19 cellular contexts compared by ENCODE assay signal in the genomic region with DNA sequence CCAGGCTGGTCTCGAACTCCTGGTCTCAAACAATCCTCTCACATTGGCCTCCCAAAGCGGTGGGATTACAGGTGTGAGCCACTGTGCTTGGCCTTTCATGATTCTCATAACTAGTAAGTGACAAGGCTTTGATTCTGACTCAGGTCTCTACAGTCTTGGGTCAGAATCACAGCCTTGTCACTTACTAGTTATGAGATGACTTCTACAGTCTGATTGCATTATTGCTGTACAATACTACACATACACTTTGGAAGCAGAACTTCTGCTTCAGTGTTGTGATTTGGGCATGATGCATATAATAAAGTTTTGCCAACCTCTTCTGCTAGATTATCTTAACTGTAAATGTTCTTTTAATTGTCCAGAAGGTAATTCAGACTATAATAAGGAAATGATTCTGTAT.
A peak's percentile ranks its signal among the peaks of the same experiment; 100 is the strongest.
DNase-seq lines count a peak whose midpoint lies in the region; ATAC-seq lines count a peak whose summit lies in the region.
"Had no signal": no experiment of that assay in that cellular context is flagged by ENCODE, and none has a peak within 500 bp of the region (broad histone marks: within the 10 kb centered on the region; RNA-seq: fewer than 3 reads in every experiment).

No MANE protein-coding gene starts in this region.

- H3K4me3 Mint-ChIP-seq in activated naive CD8-positive, alpha-beta T cell treated with anti-CD3 and anti-CD28 coated beads for 36 hours = no peak overlapping the region
- no peak overlapping the region for H3K4me3 Mint-ChIP-seq in stimulated activated effector memory CD8-positive, alpha-beta T cell treated with anti-CD3 and anti-CD28 coated beads, Interleukin-12 subunit alpha, Interleukin-12 subunit beta, amount 100 ng/mL, for 72 hours
- H3K4me3 Mint-ChIP-seq: activated naive CD8-positive, alpha-beta T cell; brain had no signal

- peaks cover 48% of the 10 kb centered on the region for H3K4me1 Mint-ChIP-seq in activated naive CD8-positive, alpha-beta T cell treated with anti-CD3 and anti-CD28 coated beads for 36 hours
- peaks cover 45% of the 10 kb centered on the region for H3K4me1 Mint-ChIP-seq in stimulated activated effector memory CD8-positive, alpha-beta T cell treated with anti-CD3 and anti-CD28 coated beads, Interleukin-12 subunit alpha, Interleukin-12 subunit beta, amount 100 ng/mL, for 72 hours
- H3K4me1 Mint-ChIP-seq: brain had no signal

- peaks cover 2 to 26% of the 10 kb centered on the region in 2 donors for H3K36me3 Mint-ChIP-seq in activated naive CD4-positive, alpha-beta T cell treated with anti-CD3 and anti-CD28 coated beads, Interleukin-2, amount 50 U/mL, for 72 hours
- H3K36me3 Mint-ChIP-seq in activated naive CD8-positive, alpha-beta T cell treated with anti-CD3 and anti-CD28 coated beads for 36 hours = peaks cover 31% of the 10 kb centered on the region
- H3K36me3 Mint-ChIP-seq in stimulated activated effector memory CD8-positive, alpha-beta T cell treated with anti-CD3 and anti-CD28 coated beads, Interleukin-12 subunit alpha, Interleukin-12 subunit beta, amount 100 ng/mL, for 72 hours = peaks cover 19% of the 10 kb centered on the region

- DNase-seq in activated naive CD4-positive, alpha-beta T cell treated with anti-CD3 and anti-CD28 coated beads, Interleukin-2, amount 50 U/mL, for 72 hours (ENCODE audit: low spot score in 2 of 2) = peak in 1 of 2 donors; percentile 11
- no peak for DNase-seq in activated naive CD4-positive, alpha-beta T cell (lab: John Stamatoyannopoulos, UW)
- DNase-seq in activated naive CD8-positive, alpha-beta T cell treated with anti-CD3 and anti-CD28 coated beads for 36 hours = no peak
- DNase-seq in stimulated activated effector memory CD8-positive, alpha-beta T cell treated with anti-CD3 and anti-CD28 coated beads, Interleukin-12 subunit alpha, Interleukin-12 subunit beta, amount 100 ng/mL, for 72 hours (ENCODE audit: low spot score in 2 of 2) = no peak
- no peak for DNase-seq in activated effector memory CD4-positive, alpha-beta T cell treated with anti-CD3 and anti-CD28 coated beads, Interleukin-2, amount 50 U/mL, for 16 hours
- no peak for DNase-seq in NCI-H2107 treated with DMSO at 0.1 percent for 48 hours (lab: John Stamatoyannopoulos, UW; ENCODE audit: unreplicated experiment)
- DNase-seq: activated CD8-positive, alpha-beta memory T cell treated with anti-CD3 and anti-CD28 coated beads, Interleukin-2, amount 50 U/mL, for 4 hours; CD4-positive, alpha-beta memory T cell; cortex of kidney; head of caudate nucleus; IMR-90; left ventricle myocardium superior; NCI-H1694 treated with DMSO at 0.1 percent for 48 hours; NCI-H226; SHP77 treated with DMSO at 0.1 percent for 48 hours had no signal

- no peaks in the 10 kb centered on the region for H3K27me3 Mint-ChIP-seq in activated naive CD8-positive, alpha-beta T cell treated with anti-CD3 and anti-CD28 coated beads for 36 hours
- H3K27me3 Mint-ChIP-seq: activated naive CD8-positive, alpha-beta T cell; brain; CD4-positive, alpha-beta memory T cell had no signal

- H3K9me3 Mint-ChIP-seq in activated naive CD4-positive, alpha-beta T cell treated with anti-CD3 and anti-CD28 coated beads, Interleukin-2, amount 50 U/mL, for 72 hours = peaks cover 0 to 8% of the 10 kb centered on the region in 2 donors
- peaks cover 8% of the 10 kb centered on the region for H3K9me3 Mint-ChIP-seq in activated naive CD8-positive, alpha-beta T cell treated with anti-CD3 and anti-CD28 coated beads for 36 hours
- no peaks in the 10 kb centered on the region for H3K9me3 Mint-ChIP-seq in stimulated activated effector memory CD8-positive, alpha-beta T cell treated with anti-CD3 and anti-CD28 coated beads, Interleukin-12 subunit alpha, Interleukin-12 subunit beta, amount 100 ng/mL, for 72 hours
- H3K9me3 Mint-ChIP-seq: CD4-positive, alpha-beta memory T cell had no signal

- H3K27ac Mint-ChIP-seq in activated naive CD4-positive, alpha-beta T cell treated with anti-CD3 and anti-CD28 coated beads, Interleukin-2, amount 50 U/mL, for 72 hours = no peak overlapping the region
- H3K27ac Mint-ChIP-seq in activated naive CD8-positive, alpha-beta T cell treated with anti-CD3 and anti-CD28 coated beads for 36 hours = peak overlapping the region; percentile 8
- no peak overlapping the region for H3K27ac Mint-ChIP-seq in stimulated activated effector memory CD8-positive, alpha-beta T cell treated with anti-CD3 and anti-CD28 coated beads, Interleukin-12 subunit alpha, Interleukin-12 subunit beta, amount 100 ng/mL, for 72 hours
- H3K27ac Mint-ChIP-seq: activated naive CD8-positive, alpha-beta T cell; brain had no signal

- peak; percentile 90 to 96 for ATAC-seq in activated naive CD4-positive, alpha-beta T cell treated with anti-CD3 and anti-CD28 coated beads, Interleukin-2, amount 50 U/mL, for 72 hours
- ATAC-seq in GM19351 (IDR thresholded peaks at IDR 0.05; ENCODE audit: unreplicated experiment) (peak; percentile 54), HG03571 (IDR thresholded peaks at IDR 0.05; ENCODE audit: unreplicated experiment) (no peak)
- ATAC-seq in stimulated activated effector memory CD8-positive, alpha-beta T cell treated with anti-CD3 and anti-CD28 coated beads, Interleukin-12 subunit alpha, Interleukin-12 subunit beta, amount 100 ng/mL, for 72 hours = peak; percentile 98
- ATAC-seq: left ventricle myocardium superior had no signal
